ENCODE assay signal across 22 cellular contexts in genomic region chr13:30866692-30867669, GRCh38. TPM values are rescaled to one million over a fixed set of nuclear protein-coding genes. Genes with fewer than 3 reads are reported as not detected.
DNase-seq lines count a peak whose midpoint lies in the region; ATAC-seq, FAIRE-seq and TF ChIP-seq lines count a peak whose summit lies in the region.
"Had no signal": no experiment of that assay in that cellular context is flagged by ENCODE, and none has a peak within 500 bp of the region (broad histone marks: within the 10 kb centered on the region; RNA-seq: fewer than 3 reads in every experiment).

No MANE protein-coding gene starts in this region.

- 0% methylated on average over 7 of the region's 7 CpGs for WGBS in K562 (ENCODE audit: insufficient coverage, low coverage, missing lambda C conversion rate)

- DNase-seq in BE2C (peak; percentile 69), NCI-H2227 (lab: John Stamatoyannopoulos, UW; ENCODE audit: unreplicated experiment) (peak; percentile 82), K562 (ENCODE audit: extremely low read depth in 1 of 4, low spot score in 3 of 4) (no peak), head of caudate nucleus (no peak), COLO668 (lab: John Stamatoyannopoulos, UW; ENCODE audit: unreplicated experiment) (no peak), NK-92 (lab: John Stamatoyannopoulos, UW; ENCODE audit: unreplicated experiment) (no peak), foreskin keratinocyte (no peak)
- DNase-seq: activated CD8-positive, alpha-beta memory T cell treated with anti-CD3 and anti-CD28 coated beads for 24 hours; colonic mucosa; COR-L47; MG63; Peyer's patch; T-cell had no signal

- TF ChIP-seq RAD21 in K562 (CRISPR knock-in tag; conservative IDR thresholded peaks at IDR 0.05 in 1 of 2, IDR thresholded peaks at IDR 0.05 in 1 of 2) = no peak
- no peak for TF ChIP-seq RAD21 in neural cell (conservative IDR thresholded peaks at IDR 0.05)

- CTCF ChIA-PET in K562 (lab: Yijun Ruan, JAX; ENCODE audit: low intra/inter-chr PET ratio) = no interaction called here

- H3K36me3 ChIP-seq in BE2C (no peaks in the 10 kb centered on the region), K562 (ENCODE audit: control insufficient read depth, insufficient read depth, low read length) (no peaks in the 10 kb centered on the region), neural cell (ENCODE audit: insufficient read depth, low read length) (no peaks in the 10 kb centered on the region)
- H3K36me3 ChIP-seq: colonic mucosa, MG63, Peyer's patch had no signal

- TF ChIP-seq EP300 in K562 (IDR thresholded peaks at IDR 0.05; ENCODE audit: low read length) (no peak), neural cell (conservative IDR thresholded peaks at IDR 0.05; ENCODE audit: poor library complexity, severe bottlenecking) (peak; percentile 44)

- ATAC-seq in K562 (no peak), foreskin keratinocyte (no peak)
- ATAC-seq: esophagus mucosa; stimulated activated memory B cell treated with anti-CD40 and anti-IgM and Interleukin-4, amounts not matched to agents 10 μg/mL and 1 μg/mL and 100 μg/mL, for 72 hours; T-cell; WTC11 had no signal

- H3K27me3 ChIP-seq in BE2C = no peaks in the 10 kb centered on the region
- H3K27me3 ChIP-seq in K562 (ENCODE audit: control insufficient read depth in 2 of 2, insufficient read depth in 2 of 2, low read length in 2 of 2) = peaks cover 2 to 15% of the 10 kb centered on the region in 2 experiments; a peak in 3 of 5 replicates
- no peaks in the 10 kb centered on the region for H3K27me3 ChIP-seq in neural cell (ENCODE audit: insufficient read depth, low read depth, low read length)
- H3K27me3 ChIP-seq in foreskin keratinocyte = no peaks in the 10 kb centered on the region
- H3K27me3 ChIP-seq: colonic mucosa, MG63, Peyer's patch had no signal

- H3K4me1 ChIP-seq in BE2C (peaks cover 57% of the 10 kb centered on the region), K562 (replicated peaks in 1 of 2; ENCODE audit: control insufficient read depth in 2 of 2, insufficient read depth in 2 of 2, low read length in 2 of 2) (peaks cover 0 to 5% of the 10 kb centered on the region in 2 experiments; a peak in 3 of 5 replicates), foreskin keratinocyte (peaks cover 18% of the 10 kb centered on the region)
- H3K4me1 ChIP-seq: colonic mucosa had no signal

- H4K20me1 ChIP-seq in K562 (replicated peaks; ENCODE audit: control insufficient read depth, insufficient read depth, low read length) (no peaks in the 10 kb centered on the region), neural cell (ENCODE audit: insufficient read depth) (no peaks in the 10 kb centered on the region)

- no peaks in the 10 kb centered on the region for H3F3A ChIP-seq in neural cell (ENCODE audit: insufficient read depth, low read length, poor library complexity, severe bottlenecking)

- no peak overlapping the region for H3K27ac ChIP-seq in K562 (ENCODE audit: extremely low read depth, low read depth, low read length)
- no peak overlapping the region for H3K27ac ChIP-seq in neural cell (ENCODE audit: low read length)
- H3K27ac ChIP-seq in foreskin keratinocyte = no peak overlapping the region

- H3K9me2 ChIP-seq in neural cell (ENCODE audit: insufficient read depth, low read length) = no peaks in the 10 kb centered on the region

- no peak for TF ChIP-seq POLR2A in K562 (conservative IDR thresholded peaks at IDR 0.05)

- in situ Hi-C loops in K562 (cut with MboI) = no loop called here

- H2AFZ ChIP-seq in K562 (ENCODE audit: low read depth, low read length) (no peak overlapping the region), neural cell (ENCODE audit: low read depth, low read length) (no peak overlapping the region)

- H3K79me2 ChIP-seq in K562 (ENCODE audit: control insufficient read depth, insufficient read depth, low read length) = no peaks in the 10 kb centered on the region
- H3K79me2 ChIP-seq in neural cell (replicated peaks; ENCODE audit: insufficient read depth, low read length) = no peaks in the 10 kb centered on the region

- H3K9me1 ChIP-seq in K562 (ENCODE audit: control insufficient read depth, insufficient read depth, low read length) = no peaks in the 10 kb centered on the region

- no peak overlapping the region for H3K9ac ChIP-seq in K562 (ENCODE audit: insufficient read depth in 1 of 2, low read depth in 2 of 2, low read length in 2 of 2)
- no peak overlapping the region for H3K9ac ChIP-seq in neural cell (ENCODE audit: low read length)

- no TSS peak for BruUV-seq in K562 (replicated peaks; lab: Mats Ljungman, UMichigan)

- TF ChIP-seq CTCF in BE2C (IDR thresholded peaks at IDR 0.05; ENCODE audit: low read depth, low read length) (no peak), K562 (IDR thresholded peaks at IDR 0.05 in 2 of 3, conservative IDR thresholded peaks at IDR 0.05 in 1 of 3; ENCODE audit: insufficient read depth in 2 of 3, low read depth in 1 of 3, low read length in 3 of 3) (no peak), neural cell (IDR thresholded peaks at IDR 0.05; ENCODE audit: poor library complexity, severe bottlenecking) (no peak), foreskin keratinocyte (conservative IDR thresholded peaks at IDR 0.05) (no peak)

- POLR2A ChIA-PET in K562 (lab: Yijun Ruan, JAX) = no interaction called here

- intact Hi-C loops in K562 (cut with micrococcal nuclease) = loop anchor here (10.0 kb wide), 1 partner anchor 192 kb away; no protein-coding TSS in a partner anchor
- intact Hi-C loops in head of caudate nucleus (cut with DNase I) = no loop called here

- H3K4me3 ChIP-seq in BE2C (ENCODE audit: low read depth, low read length) = peak overlapping the region; percentile 37
- no peak overlapping the region for H3K4me3 ChIP-seq in K562
- peak overlapping the region; percentile 21 for H3K4me3 ChIP-seq in neural cell (ENCODE audit: low read length)
- H3K4me3 ChIP-seq: colonic mucosa, MG63, Peyer's patch had no signal

- H3K4me2 ChIP-seq in K562 (ENCODE audit: insufficient read depth, low read length) (no peak overlapping the region), neural cell (ENCODE audit: low read length) (peak overlapping the region; percentile 34)

- H3K9me3 ChIP-seq in BE2C = no peaks in the 10 kb centered on the region
- H3K9me3 ChIP-seq in K562 (replicated peaks; ENCODE audit: control insufficient read depth, insufficient read depth, low read depth, low read length) = no peaks in the 10 kb centered on the region
- H3K9me3 ChIP-seq in neural cell (ENCODE audit: low read length) = no peaks in the 10 kb centered on the region
- H3K9me3 ChIP-seq: colonic mucosa, MG63, Peyer's patch had no signal

- no peak for FAIRE-seq in K562 (lab: Jason Lieb, UNC)
- FAIRE-seq: GM12892, H1, urothelium cell line had no signal

TF ChIP-seq in K562, 482 proteins besides CTCF, POLR2A, EP300 and RAD21 (continues in another document):
- TF ChIP-seq RBM17 (IDR thresholded peaks at IDR 0.05; ENCODE audit: borderline replicate concordance, low read depth, low read length) = no peak
- TF ChIP-seq RBM25 (IDR thresholded peaks at IDR 0.05; ENCODE audit: low read depth, low read length, severe bottlenecking) = no peak
- TF ChIP-seq PKNOX1 (IDR thresholded peaks at IDR 0.05) = 0 out of 2 replicates have a peak, but pooled peaks have one; percentile 11
- peak; percentile 30 for TF ChIP-seq MEIS2 (IDR thresholded peaks at IDR 0.05; ENCODE audit: partially characterized antibody)

TF ChIP-seq in neural cell, 6 proteins besides CTCF, POLR2A, EP300 and RAD21 (continues in another document):
- TF ChIP-seq TAF1 (IDR thresholded peaks at IDR 0.05; ENCODE audit: low read depth) = no peak
- TF ChIP-seq POLR2AphosphoS5 (IDR thresholded peaks at IDR 0.05) = peak; percentile 69
- TF ChIP-seq EZH2 (IDR thresholded peaks at IDR 0.05; ENCODE audit: borderline replicate concordance, insufficient read depth, low read length, poor library complexity, severe bottlenecking) = no peak

RNA-seq across cellular contexts. Expression of gene MEDAG, which starts 39.1 kb away (rescaled TPM):
- not detected for polyA plus RNA-seq in BE2C (2012; ENCODE audit: insufficient read depth, insufficient read length, low read depth)
- total RNA-seq in K562 (2011; cell fraction: chromatin; rRNA removed; ENCODE audit: low replicate concordance) = not detected in 2 replicates
- total RNA-seq in K562 (2011; cell fraction: nucleolus; rRNA removed) = not detected in 2 replicates
- not detected in 2 replicates for total RNA-seq in K562 (2011; cell fraction: nucleoplasm; rRNA removed)
- total RNA-seq in K562 (2014; rRNA removed) (not detected in 2 replicates), K562 (2014; rRNA removed; fragmentation: Illumina TruSeq; extraction: Trizol) (not detected in 2 replicates), K562 (2015; rRNA removed; fragmentation: Illumina TruSeq; extraction: Trizol) (not detected in 2 replicates), K562 (2021) (not detected in 2 replicates), foreskin keratinocyte (not detected in 2 replicates)
- polyA plus RNA-seq in K562 (2011; rRNA removed) (not detected in 2 replicates), K562 (2014; fragmentation: Illumina TruSeq; extraction: Trizol) (not detected in 2 replicates), K562 (2014; fragmentation: Nextera tagmentation; extraction: Ambion mirVana) (not detected), K562 (2014; rRNA removed) (not detected in 2 replicates), neural cell (not detected in 2 replicates), foreskin keratinocyte (not detected in 2 replicates)
- polyA plus RNA-seq in K562 (2011; cell fraction: cytosol; rRNA removed) = not detected in 2 replicates
- not detected in 2 replicates for polyA plus RNA-seq in K562 (2011; cell fraction: nucleus; rRNA removed)
- polyA plus RNA-seq in K562 (2012) = not detected in 2 replicates
- polyA minus RNA-seq in K562 (2011; rRNA and poly(A)+ RNA removed) = not detected in 2 replicates
- not detected in 2 replicates for polyA minus RNA-seq in K562 (2011; cell fraction: cytosol; rRNA and poly(A)+ RNA removed)
- not detected in 2 replicates for polyA minus RNA-seq in K562 (2011; cell fraction: nucleus; rRNA and poly(A)+ RNA removed)
- polyA minus RNA-seq in neural cell = not detected in 2 replicates
- total RNA-seq: G401, mononuclear cell, T-cell had no signal

Comparison
In these comparisons a context has a peak if more than half of its experiments do, and no peak if none do; other contexts are left out.
1. DNase-seq: peak in BE2C (single experiment) and NCI-H2227 (single experiment); none in K562 (0 of 4), head of caudate nucleus (0 of 42), COLO668 (single experiment), NK-92 (single experiment) and foreskin keratinocyte (0 of 2).